ENCODE assay signal across 1 cellular context in genomic region chr2:20419007-20419576, GRCh38.
TF ChIP-seq lines count a peak whose summit lies in the region.

No MANE protein-coding gene starts in this region.

TF ChIP-seq in GM23338, 12 proteins besides CTCF, POLR2A, EP300 and RAD21 (continued from another document):
- no peak for TF ChIP-seq ZNF462 (CRISPR knock-in tag; IDR thresholded peaks at IDR 0.05)
- TF ChIP-seq CREB1 (CRISPR knock-in tag; IDR thresholded peaks at IDR 0.05; ENCODE audit: low read depth), result no peak
- TF ChIP-seq ETS1 (IDR thresholded peaks at IDR 0.05), result no peak
- TF ChIP-seq EZH2phosphoT487 (IDR thresholded peaks at IDR 0.05; ENCODE audit: unreplicated experiment), result no peak
- TF ChIP-seq NANOG (IDR thresholded peaks at IDR 0.05; ENCODE audit: borderline replicate concordance), result no peak
- TF ChIP-seq ZNF331 (CRISPR knock-in tag; IDR thresholded peaks at IDR 0.05; ENCODE audit: low read depth), result no peak
TF ChIP-seq in GM23338: peak in this region for 0.
